8 cellular contexts compared by ENCODE assay signal in genomic region chr14:59126714-59127436, GRCh38.
DNase-seq lines count a peak whose midpoint lies in the region; ATAC-seq and TF ChIP-seq lines count a peak whose summit lies in the region.

No MANE protein-coding gene starts in this region.

- no peaks in the 10 kb centered on the region for H3K36me3 Mint-ChIP-seq in activated CD8-positive, alpha-beta T cell treated with anti-CD3 and anti-CD28 coated beads for 36 hours (ENCODE audit: low read depth)
- no peaks in the 10 kb centered on the region for H3K36me3 Mint-ChIP-seq in glutamatergic neuron (ENCODE audit: unreplicated experiment)

- peak; percentile 79 for ATAC-seq in HG03066 (IDR thresholded peaks at IDR 0.05; ENCODE audit: low read depth, unreplicated experiment)
- peak; percentile 75 for ATAC-seq in activated CD8-positive, alpha-beta T cell treated with anti-CD3 and anti-CD28 coated beads for 36 hours

- no peaks in the 10 kb centered on the region for H3K4me1 Mint-ChIP-seq in activated CD8-positive, alpha-beta T cell treated with anti-CD3 and anti-CD28 coated beads for 36 hours (ENCODE audit: low read depth)
- H3K4me1 Mint-ChIP-seq in glutamatergic neuron (ENCODE audit: low read depth, unreplicated experiment) = no peaks in the 10 kb centered on the region

- H3K4me3 Mint-ChIP-seq in activated CD8-positive, alpha-beta T cell treated with anti-CD3 and anti-CD28 coated beads for 36 hours = no peak overlapping the region
- no peak overlapping the region for H3K4me3 Mint-ChIP-seq in glutamatergic neuron (ENCODE audit: unreplicated experiment)

- TF ChIP-seq CTCF in GM10248 (IDR thresholded peaks at IDR 0.05; ENCODE audit: control extremely low read depth, extremely low read depth, low read depth, missing control alignments) (peak; percentile 66), glutamatergic neuron (IDR thresholded peaks at IDR 0.05; ENCODE audit: partially characterized antibody, unreplicated experiment) (peak; percentile 84)
- TF ChIP-seq CTCF in activated CD8-positive, alpha-beta T cell treated with anti-CD3 and anti-CD28 coated beads for 36 hours (IDR thresholded peaks at IDR 0.05) = peak; percentile 84

- intact Hi-C loops in activated CD8-positive, alpha-beta T cell treated with anti-CD3 and anti-CD28 coated beads for 36 hours (cut with micrococcal nuclease) = loop anchor here (1.0 to 2.0 kb wide), 2 partner anchors 317 to 450 kb away; partner anchors contain the start of gene CCDC175

- no peak overlapping the region for H3K27ac Mint-ChIP-seq in activated CD8-positive, alpha-beta T cell treated with anti-CD3 and anti-CD28 coated beads for 36 hours
- H3K27ac Mint-ChIP-seq in glutamatergic neuron (ENCODE audit: unreplicated experiment) = no peak overlapping the region

- H3K27me3 Mint-ChIP-seq in activated CD8-positive, alpha-beta T cell treated with anti-CD3 and anti-CD28 coated beads for 36 hours = peaks cover 12% of the 10 kb centered on the region
- H3K27me3 Mint-ChIP-seq in glutamatergic neuron (ENCODE audit: unreplicated experiment) = no peaks in the 10 kb centered on the region

- H3K9me3 Mint-ChIP-seq in activated CD8-positive, alpha-beta T cell treated with anti-CD3 and anti-CD28 coated beads for 36 hours = no peaks in the 10 kb centered on the region
- no peaks in the 10 kb centered on the region for H3K9me3 Mint-ChIP-seq in glutamatergic neuron (ENCODE audit: unreplicated experiment)

- CTCF ChIA-PET in GM10248 (lab: Yijun Ruan, JAX) = interaction anchor here (0.7 to 4.2 kb wide), 15 partner anchors 8 to 626 kb away, joined by 3 to 17 read pairs (median 3); partner anchors contain the start of gene CCDC175
- CTCF ChIA-PET in activated CD8-positive, alpha-beta T cell treated with anti-CD3 and anti-CD28 coated beads for 36 hours (lab: Charles Lee) = interaction anchor here (0.6 to 3.6 kb wide), 13 partner anchors 8 to 450 kb away, joined by 3 to 22 read pairs (median 4); partner anchors contain the start of gene CCDC175

- POLR2A ChIA-PET in GM10248 (lab: Yijun Ruan, JAX) = no interaction called here
- POLR2A ChIA-PET in activated CD8-positive, alpha-beta T cell treated with anti-CD3 and anti-CD28 coated beads for 36 hours (lab: Charles Lee) = no interaction called here

- DNase-seq in AG08395 (ENCODE audit: low spot score) = peak; percentile 64
- DNase-seq in GM10248 (ENCODE audit: extremely low spot score) = peak; percentile 62
- peak; percentile 29 to 69 for DNase-seq in NCI-H446 (lab: John Stamatoyannopoulos, UW)
- DNase-seq in activated CD8-positive, alpha-beta T cell treated with anti-CD3 and anti-CD28 coated beads for 36 hours = peak; percentile 35
- no peak for DNase-seq in glutamatergic neuron
- peak; percentile 78 for DNase-seq in pons (ENCODE audit: low spot score)
- no peak for DNase-seq in stimulated activated naive CD4-positive, alpha-beta T cell treated with Interleukin-2 at 50 U/mL for 16 hours (lab: John Stamatoyannopoulos, UW)

Comparison
In these comparisons a context has a peak if more than half of its experiments do, and no peak if none do; other contexts are left out.
1. DNase-seq: peak in AG08395 (single experiment), GM10248 (single experiment), NCI-H446 (2 of 2), activated CD8-positive, alpha-beta T cell treated with anti-CD3 and anti-CD28 coated beads for 36 hours (single experiment) and pons (single experiment); none in glutamatergic neuron (single experiment) and stimulated activated naive CD4-positive, alpha-beta T cell treated with Interleukin-2 at 50 U/mL for 16 hours (single experiment).
2. Peak in every context shown above with its lines, with median percentiles within 50 percentile points of each other: CTCF ChIP-seq.